8 cellular contexts compared by ENCODE assay signal in the genomic region with DNA sequence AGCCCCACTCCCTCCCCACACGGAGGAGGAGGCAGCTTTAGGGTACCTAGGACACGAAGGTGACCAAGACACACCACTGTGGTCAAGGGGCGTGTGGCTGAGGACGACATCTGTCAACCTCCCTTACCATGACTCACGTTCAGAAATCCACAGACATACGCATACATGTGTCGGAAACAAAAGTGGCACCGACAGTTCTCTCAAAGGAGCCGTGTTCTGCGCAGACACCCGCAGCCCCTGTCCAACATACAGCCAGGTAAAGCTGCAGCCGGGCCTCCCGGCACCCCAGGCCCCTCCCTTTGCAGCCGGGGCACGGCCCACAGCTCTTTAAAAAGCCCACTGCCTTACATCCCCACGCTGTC. TPM values are rescaled to one million over a fixed set of nuclear protein-coding genes. Genes with fewer than 3 reads are reported as not detected.
A peak's percentile ranks its signal among the peaks of the same experiment; 100 is the strongest.
DNase-seq lines count a peak whose midpoint lies in the region; ATAC-seq, FAIRE-seq and TF ChIP-seq lines count a peak whose summit lies in the region.
"Had no signal": no experiment of that assay in that cellular context is flagged by ENCODE, and none has a peak within 500 bp of the region (broad histone marks: within the 10 kb centered on the region; RNA-seq: fewer than 3 reads in every experiment).

No MANE protein-coding gene starts in this region.

- CTCF ChIA-PET in endothelial cell of umbilical vein (lab: Charles Lee), result interaction anchor here (0.6 to 3.5 kb wide), 13 partner anchors 12 to 47 kb away, joined by 3 to 32 read pairs (median 5); no protein-coding TSS in a partner anchor

- peak; percentile 58 for FAIRE-seq in GM19239 (lab: Jason Lieb, UNC)
- FAIRE-seq in endothelial cell of umbilical vein (lab: Jason Lieb, UNC), result no peak

- H3K36me3 ChIP-seq in SJSA1 (no peaks in the 10 kb centered on the region), endothelial cell of umbilical vein (ENCODE audit: control insufficient read depth in 2 of 2, extremely low read depth in 1 of 2, insufficient read depth in 2 of 2, low read length in 2 of 2) (no peaks in the 10 kb centered on the region), smooth muscle cell (ENCODE audit: low read depth) (no peaks in the 10 kb centered on the region)

- H3K9ac ChIP-seq in endothelial cell of umbilical vein (replicated peaks; ENCODE audit: extremely low read depth, insufficient read depth, low read length) (no peak overlapping the region), smooth muscle cell (ENCODE audit: low read depth) (peak overlapping the region; percentile 80)

- dilution Hi-C loops in endothelial cell of umbilical vein (cut with MboI; ENCODE audit: extremely low pct_ligation_motif_present, low sequenced_read_pairs), result no loop called here

- no peaks in the 10 kb centered on the region for H3K9me1 ChIP-seq in endothelial cell of umbilical vein (replicated peaks; ENCODE audit: control insufficient read depth, extremely low read depth, insufficient read depth, low read length)

- no peak for ATAC-seq in GM21786 (IDR thresholded peaks at IDR 0.05; ENCODE audit: unreplicated experiment)
- no peak for ATAC-seq in GM21825 (IDR thresholded peaks at IDR 0.05; ENCODE audit: unreplicated experiment)

- BruUV-seq in endothelial cell of umbilical vein (replicated peaks; lab: Mats Ljungman, UMichigan), result no TSS peak

- H2AFZ ChIP-seq in endothelial cell of umbilical vein (ENCODE audit: low read depth, low read length), result peak overlapping the region; percentile 41
- no peak overlapping the region for H2AFZ ChIP-seq in smooth muscle cell (ENCODE audit: low read depth)

- H3K4me1 ChIP-seq in SJSA1 (replicated peaks) (peaks cover 37% of the 10 kb centered on the region), endothelial cell of umbilical vein (ENCODE audit: control insufficient read depth, extremely low read depth, insufficient read depth, low read length) (peaks cover 6% of the 10 kb centered on the region), smooth muscle cell (ENCODE audit: low read depth) (peaks cover 13% of the 10 kb centered on the region)

- H3K4me2 ChIP-seq in endothelial cell of umbilical vein (ENCODE audit: insufficient read depth, low read length), result no peak overlapping the region
- H3K4me2 ChIP-seq in smooth muscle cell, result peak overlapping the region; percentile 88

- peaks cover 9% of the 10 kb centered on the region for H3F3A ChIP-seq in smooth muscle cell (ENCODE audit: low read depth)

- H4K20me1 ChIP-seq in endothelial cell of umbilical vein (replicated peaks; ENCODE audit: control insufficient read depth, extremely low read depth, insufficient read depth, low read length), result no peaks in the 10 kb centered on the region
- H4K20me1 ChIP-seq in smooth muscle cell (ENCODE audit: low read depth), result no peaks in the 10 kb centered on the region

- POLR2A ChIA-PET in endothelial cell of umbilical vein (lab: Charles Lee), result interaction anchor here (0.6 to 1.2 kb wide), 2 partner anchors 63 to 1587 kb away, joined by 3 to 7 read pairs; partner anchors contain the start of gene SLC7A5

- no peak for TF ChIP-seq POLR2A in endothelial cell of umbilical vein (IDR thresholded peaks at IDR 0.05; ENCODE audit: low read depth, low read length)

- no peaks in the 10 kb centered on the region; the same call in 1 of the 2 replicates for H3K9me3 ChIP-seq in SJSA1 (replicated peaks)
- H3K9me3 ChIP-seq in endothelial cell of umbilical vein (replicated peaks; ENCODE audit: control insufficient read depth, insufficient read depth, low read length), result no peaks in the 10 kb centered on the region
- no peaks in the 10 kb centered on the region for H3K9me3 ChIP-seq in smooth muscle cell (replicated peaks; ENCODE audit: low read depth)

- no peaks in the 10 kb centered on the region for H3K79me2 ChIP-seq in endothelial cell of umbilical vein (ENCODE audit: control insufficient read depth, insufficient read depth, low read length)
- no peaks in the 10 kb centered on the region for H3K79me2 ChIP-seq in smooth muscle cell (ENCODE audit: low read depth)

- TF ChIP-seq CTCF in endothelial cell of umbilical vein (IDR thresholded peaks at IDR 0.05; ENCODE audit: extremely low read depth in 1 of 2, insufficient read depth in 1 of 2, low read depth in 1 of 2, low read length in 2 of 2) (no peak), smooth muscle cell (IDR thresholded peaks at IDR 0.05; ENCODE audit: borderline replicate concordance, insufficient read depth, poor library complexity, severe bottlenecking) (no peak)

- intact Hi-C loops in endothelial cell of umbilical vein (cut with micrococcal nuclease), result loop anchor here (2.0 kb wide), 1 partner anchor 27 kb away; no protein-coding TSS in a partner anchor

- H3K4me3 ChIP-seq in SJSA1, result peak overlapping the region; percentile 33
- H3K4me3 ChIP-seq in endothelial cell of umbilical vein (replicated peaks in 1 of 3; ENCODE audit: insufficient read depth in 1 of 3, low read depth in 1 of 3, low read length in 3 of 3), result no peak overlapping the region
- peak overlapping the region; percentile 39 for H3K4me3 ChIP-seq in smooth muscle cell

- H3K27me3 ChIP-seq in SJSA1 (replicated peaks) (no peaks in the 10 kb centered on the region), endothelial cell of umbilical vein (ENCODE audit: control insufficient read depth in 2 of 2, insufficient read depth in 2 of 2, low read length in 2 of 2) (no peaks in the 10 kb centered on the region), smooth muscle cell (ENCODE audit: low read depth) (no peaks in the 10 kb centered on the region)

- 27% methylated on average over 15 of the region's 16 CpGs for WGBS in smooth muscle cell (ENCODE audit: low lambda C conversion rate)

- DNase-seq in GM19239 (ENCODE audit: insufficient read length, low spot score) (no peak), SJSA1 (ENCODE audit: low read depth in 1 of 2, low spot score in 2 of 2) (peak in 1 of 2 experiments; percentile 56), endothelial cell of umbilical vein (ENCODE audit: low read depth, low spot score) (no peak), smooth muscle cell (lab: John Stamatoyannopoulos, UW; ENCODE audit: unreplicated experiment) (no peak), SKM-1 (lab: John Stamatoyannopoulos, UW; ENCODE audit: unreplicated experiment) (no peak)
- DNase-seq: foreskin melanocyte had no signal

- H3K27ac ChIP-seq in SJSA1 (peak overlapping the region; percentile 80), endothelial cell of umbilical vein (ENCODE audit: insufficient read depth, low read depth, low read length) (no peak overlapping the region), smooth muscle cell (ENCODE audit: low read depth) (peak overlapping the region; percentile 91)

TF ChIP-seq in endothelial cell of umbilical vein, 7 proteins besides CTCF, POLR2A, EP300 and RAD21:
- TF ChIP-seq GATA2 (IDR thresholded peaks at IDR 0.05; ENCODE audit: insufficient read depth, insufficient read length, low read depth, low read length) (no peak), JUN (IDR thresholded peaks at IDR 0.05; ENCODE audit: borderline replicate concordance, insufficient read depth, insufficient read length, low read depth) (no peak), MYC (IDR thresholded peaks at IDR 0.05; ENCODE audit: low read depth, low read length) (no peak), EZH2 (IDR thresholded peaks at IDR 0.05; ENCODE audit: borderline replicate concordance, low read depth, low read length, severe bottlenecking) (no peak), POLR2AphosphoS5 (IDR thresholded peaks at IDR 0.05; ENCODE audit: insufficient read depth, low read depth, low read length) (no peak), MAX (IDR thresholded peaks at IDR 0.05; ENCODE audit: insufficient read depth, insufficient read length) (no peak), FOS (IDR thresholded peaks at IDR 0.05; ENCODE audit: borderline replicate concordance, insufficient read depth, low read length) (no peak)
TF ChIP-seq in endothelial cell of umbilical vein: peak in this region for 0.

RNA-seq across cellular contexts. Expression of gene KLHDC4, which starts 40.4 kb away (rescaled TPM):
- 19.5 and 21.2 TPM in 2 replicates for total RNA-seq in SJSA1 (2014; rRNA removed; shearing (Covaris generic))
- total RNA-seq in endothelial cell of umbilical vein, result 46.2 and 46.7 TPM in 2 replicates
- polyA plus RNA-seq in endothelial cell of umbilical vein, result 24.7 and 25.9 TPM in 2 replicates
- polyA plus RNA-seq in endothelial cell of umbilical vein (2011; cell fraction: cytosol; rRNA removed), result 21.3 and 24.8 TPM in 2 replicates
- 107 and 108 TPM in 2 replicates for polyA plus RNA-seq in endothelial cell of umbilical vein (2011; cell fraction: nucleus; rRNA removed)
- 27.8 and 31.8 TPM in 2 replicates for polyA plus RNA-seq in endothelial cell of umbilical vein (2012)
- 26.7 and 37.8 TPM in 2 replicates for polyA minus RNA-seq in endothelial cell of umbilical vein
- polyA minus RNA-seq in endothelial cell of umbilical vein (2011; cell fraction: cytosol; rRNA and poly(A)+ RNA removed), result 21.0 TPM
- polyA minus RNA-seq in endothelial cell of umbilical vein (2011; cell fraction: nucleus; rRNA and poly(A)+ RNA removed), result 46.8 and 65.8 TPM in 2 replicates
- 6.4 and 6.7 TPM in 2 replicates for total RNA-seq in smooth muscle cell
- 6.0 and 10.1 TPM in 2 replicates for polyA plus RNA-seq in smooth muscle cell

Comparison
In these comparisons a context has a peak if more than half of its experiments do, and no peak if none do; other contexts are left out.
1. H3K4me3 ChIP-seq: peak in SJSA1 (single experiment) and smooth muscle cell (single experiment); none in endothelial cell of umbilical vein (0 of 3).